ENCODE assay signal across 16 cellular contexts in genomic region chr5:170131235-170131634, GRCh38. TPM values are rescaled to one million over a fixed set of nuclear protein-coding genes. Genes with fewer than 3 reads are reported as not detected.
DNase-seq lines count a peak whose midpoint lies in the region; ATAC-seq and TF ChIP-seq lines count a peak whose summit lies in the region.
"Had no signal": no experiment of that assay in that cellular context is flagged by ENCODE, and none has a peak within 500 bp of the region (broad histone marks: within the 10 kb centered on the region; RNA-seq: fewer than 3 reads in every experiment).

No MANE protein-coding gene starts in this region.

- H3K36me3 ChIP-seq in Panc1 (ENCODE audit: control insufficient read depth, insufficient read depth, low read length) (no peaks in the 10 kb centered on the region), mesendoderm (ENCODE audit: control insufficient read depth, insufficient read depth, low read length) (no peaks in the 10 kb centered on the region), gastrocnemius medialis (no peaks in the 10 kb centered on the region)
- H3K36me3 ChIP-seq: BE2C had no signal

- TF ChIP-seq CTCF in Panc1 (IDR thresholded peaks at IDR 0.05) (no peak), GM13977 (IDR thresholded peaks at IDR 0.05; ENCODE audit: extremely low read depth, insufficient read depth, missing control alignments) (no peak), gastrocnemius medialis (IDR thresholded peaks at IDR 0.05 in 4 of 5, conservative IDR thresholded peaks at IDR 0.05 in 1 of 5) (no peak)

- no peak overlapping the region for H2AK5ac ChIP-seq in mesendoderm (ENCODE audit: low read length)

- no peak overlapping the region for H3K23ac ChIP-seq in mesendoderm (ENCODE audit: low read length)

- in situ Hi-C loops in Panc1 (cut with HindIII; ENCODE audit: low pct_unique_long_range_greater_than_20kb, low sequenced_read_pairs) (no loop called here), GM13977 (cut with MboI; ENCODE audit: low pct_unique_long_range_greater_than_20kb, low sequenced_read_pairs, unreplicated experiment) (no loop called here), gastrocnemius medialis (cut with MboI; ENCODE audit: low sequenced_read_pairs in 4 of 4) (no loop called here)

- no TSS peak for BruUV-seq in Panc1 (replicated peaks; lab: Mats Ljungman, UMichigan)

- TF ChIP-seq POLR2A in gastrocnemius medialis (IDR thresholded peaks at IDR 0.05): no peak

- no peak for ATAC-seq in Panc1
- ATAC-seq in gastrocnemius medialis: no peak
- no peak for ATAC-seq in GM18519 (IDR thresholded peaks at IDR 0.05; ENCODE audit: low FRiP score, unreplicated experiment)
- ATAC-seq: HCT116 had no signal

- H3K4me2 ChIP-seq in mesendoderm (ENCODE audit: low read length): no peak overlapping the region

- H3K9ac ChIP-seq in mesendoderm (ENCODE audit: low read length): no peak overlapping the region

- POLR2A ChIA-PET in Panc1 (lab: Charles Lee): no interaction called here

- H2BK15ac ChIP-seq in mesendoderm (replicated peaks; ENCODE audit: low read depth): no peak overlapping the region

- no peak overlapping the region for H4K5ac ChIP-seq in mesendoderm (ENCODE audit: low read length)

- no peak overlapping the region for H3K4ac ChIP-seq in mesendoderm (ENCODE audit: low read depth, low read length)

- intact Hi-C loops in Panc1 (cut with micrococcal nuclease; ENCODE audit: unreplicated experiment): no loop called here
- intact Hi-C loops in gastrocnemius medialis (cut with DNase I; ENCODE audit: low total_unique reads): no loop called here

- DNase-seq in Panc1 (ENCODE audit: low read depth, low spot score): no peak
- DNase-seq in activated CD8-positive, alpha-beta memory T cell treated with anti-CD3 and anti-CD28 coated beads, Interleukin-2, amount 50 U/mL, for 48 hours: peak; percentile 6
- no peak for DNase-seq in mesendoderm
- no peak for DNase-seq in GM13977 (ENCODE audit: low spot score)
- DNase-seq in gastrocnemius medialis: no peak
- DNase-seq: ACHN; BE2C; C1 segment of cervical spinal cord; Caco-2; CD4-positive, alpha-beta T cell; GOT3; H7; HFFc6; IMR-90 had no signal

- no peak overlapping the region for H3K56ac ChIP-seq in mesendoderm (ENCODE audit: low read length)

- H3K18ac ChIP-seq in mesendoderm (ENCODE audit: low read length): no peak overlapping the region

- H3K4me3 ChIP-seq in Panc1 (ENCODE audit: low read depth in 2 of 2, low read length in 2 of 2) (no peak overlapping the region), mesendoderm (ENCODE audit: low read length) (no peak overlapping the region), gastrocnemius medialis (no peak overlapping the region)

- peak overlapping the region; percentile 12 for H2BK120ac ChIP-seq in mesendoderm (ENCODE audit: low read depth, low read length)

- no peaks in the 10 kb centered on the region for H3K79me2 ChIP-seq in mesendoderm (ENCODE audit: control insufficient read depth, insufficient read depth, low read length)

- H3K27me3 ChIP-seq in Panc1 (ENCODE audit: control insufficient read depth, insufficient read depth, low read length) (no peaks in the 10 kb centered on the region), mesendoderm (ENCODE audit: insufficient read depth, low read length, poor library complexity) (no peaks in the 10 kb centered on the region), gastrocnemius medialis (no peaks in the 10 kb centered on the region)
- H3K27me3 ChIP-seq: BE2C had no signal

- H3K27ac ChIP-seq in Panc1 (ENCODE audit: low read length): peak overlapping the region; percentile 51; the same call in 1 of the 2 replicates
- H3K27ac ChIP-seq in mesendoderm (ENCODE audit: low read depth, low read length): no peak overlapping the region
- H3K27ac ChIP-seq in gastrocnemius medialis: no peak overlapping the region

- no peak overlapping the region for H2BK5ac ChIP-seq in mesendoderm (ENCODE audit: low read length)

- no peaks in the 10 kb centered on the region for H3K79me1 ChIP-seq in mesendoderm (ENCODE audit: low read length)

- H3K4me1 ChIP-seq in Panc1 (ENCODE audit: control insufficient read depth, insufficient read depth, low read length) (peaks cover 5% of the 10 kb centered on the region; the same call in 1 of the 2 replicates), mesendoderm (ENCODE audit: control insufficient read depth, low read depth, low read length) (no peaks in the 10 kb centered on the region), gastrocnemius medialis (no peaks in the 10 kb centered on the region)
- H3K4me1 ChIP-seq: BE2C, Caco-2 had no signal

- no CpG with 5 or more reads among the region's 3 CpGs for WGBS in mesendoderm (ENCODE audit: extremely low coverage, insufficient coverage, low lambda C conversion rate)

- CTCF ChIA-PET in Panc1 (lab: Charles Lee): no interaction called here

- H3K9me3 ChIP-seq in Panc1 (ENCODE audit: control insufficient read depth, insufficient read depth, low read depth, low read length) (peaks cover 7% of the 10 kb centered on the region; the same call in 1 of the 2 replicates), gastrocnemius medialis (no peaks in the 10 kb centered on the region)
- H3K9me3 ChIP-seq: BE2C had no signal

- no peak overlapping the region for H4K8ac ChIP-seq in mesendoderm (ENCODE audit: low read depth, low read length)

RNA-seq across cellular contexts. Expression of gene FOXI1, which starts 25.5 kb away (rescaled TPM):
- total RNA-seq in Panc1 (2021; ENCODE audit: unreplicated experiment): 0.44 TPM
- polyA plus RNA-seq in Panc1 (2012; ENCODE audit: insufficient read length): 0.47 TPM
- polyA plus RNA-seq in mesendoderm (2013, experiment 1 of 2): 0.20 TPM
- polyA plus RNA-seq in mesendoderm (2013, experiment 2 of 2): 0.17 TPM
- total RNA-seq in gastrocnemius medialis: not detected
- total RNA-seq: HFFc6, IMR-90 had no signal
- polyA plus RNA-seq: IMR-90 had no signal
